18 cellular contexts compared by ENCODE assay signal in the genomic region with DNA sequence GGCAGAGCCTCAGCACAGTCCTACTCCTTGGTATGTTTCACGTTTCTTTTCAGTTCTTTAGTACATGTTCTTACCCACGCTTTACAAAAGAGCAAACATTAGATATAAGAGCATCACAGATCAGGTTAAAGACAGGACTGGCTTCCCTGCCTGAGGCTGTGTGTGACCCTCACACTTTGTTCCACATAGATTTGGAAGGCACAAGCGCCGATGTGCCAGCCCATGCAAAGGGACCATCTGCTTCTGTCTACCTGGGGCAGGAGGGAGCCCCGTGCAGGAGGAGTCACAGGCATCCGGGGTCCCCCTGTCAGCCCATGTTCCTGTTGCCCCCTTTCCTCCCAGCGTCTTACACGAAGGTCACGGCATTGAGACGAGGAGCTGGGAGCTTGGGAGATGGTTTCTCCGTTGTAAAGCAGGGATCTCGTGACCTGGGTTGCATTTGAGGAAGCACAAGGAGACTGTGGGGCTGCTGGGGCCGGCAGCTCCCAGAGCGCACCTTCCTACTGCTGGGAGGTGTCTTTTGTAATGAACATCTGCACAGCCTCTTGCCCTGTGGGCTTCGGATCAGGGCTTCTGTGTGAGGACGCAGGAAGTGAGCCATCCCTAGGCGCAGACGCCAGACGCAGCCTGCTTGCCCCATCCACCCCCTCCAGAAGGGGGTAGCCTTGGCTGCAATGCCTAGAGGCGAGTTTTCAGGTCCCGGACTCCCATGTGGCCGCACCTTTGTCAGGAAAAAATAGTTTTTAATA.
A peak's percentile ranks its signal among the peaks of the same experiment; 100 is the strongest.
DNase-seq lines count a peak whose midpoint lies in the region; ATAC-seq and TF ChIP-seq lines count a peak whose summit lies in the region.
"Had no signal": no experiment of that assay in that cellular context is flagged by ENCODE, and none has a peak within 500 bp of the region (broad histone marks: within the 10 kb centered on the region; RNA-seq: fewer than 3 reads in every experiment).

No MANE protein-coding gene starts in this region.

- no peak overlapping the region for H3K4me2 ChIP-seq in Karpas-422 (ENCODE audit: low read depth, low read length, poor library complexity, severe bottlenecking)

- no peaks in the 10 kb centered on the region for H3K9me2 ChIP-seq in Karpas-422 (replicated peaks; ENCODE audit: insufficient read depth, low read length)

- intact Hi-C loops in cardiac septum (cut with DNase I) (loop anchor here (2.0 kb wide), 1 partner anchor 125 kb away; no protein-coding TSS in a partner anchor), left ventricle myocardium inferior (cut with micrococcal nuclease) (loop anchor here (5.0 kb wide), 1 partner anchor 125 kb away; no protein-coding TSS in a partner anchor), adrenal gland (cut with DNase I) (loop anchor here (5.0 kb wide), 1 partner anchor 125 kb away; no protein-coding TSS in a partner anchor), body of pancreas (cut with DNase I) (loop anchor here (10.0 kb wide), 1 partner anchor 123 kb away; no protein-coding TSS in a partner anchor), left lung (cut with DNase I) (loop anchor here in 1 of 2 donors (10.0 kb wide), 1 partner anchor 123 kb away; no protein-coding TSS in a partner anchor)

- H3K27ac ChIP-seq in left ventricle myocardium inferior (replicated peaks) (no peak overlapping the region), Karpas-422 (ENCODE audit: low read length) (peak overlapping the region; percentile 55; the same call in 1 of the 2 replicates), adrenal gland (peak overlapping the region in 3 of 5 donors; percentile 11 to 58 (median 12)), body of pancreas (no peak overlapping the region), left lung (no peak overlapping the region)
- H3K27ac ChIP-seq: 22Rv1, C4-2B, GM23248 had no signal

- no peak overlapping the region for H3K4me3 ChIP-seq in left ventricle myocardium inferior
- no peak overlapping the region for H3K4me3 ChIP-seq in Karpas-422 (ENCODE audit: low read length)
- H3K4me3 ChIP-seq in adrenal gland, result no peak overlapping the region
- no peak overlapping the region for H3K4me3 ChIP-seq in body of pancreas
- no peak overlapping the region for H3K4me3 ChIP-seq in left lung
- H3K4me3 ChIP-seq: A549, GM12878, GM23248 had no signal

- no peak overlapping the region for H3K9ac ChIP-seq in Karpas-422 (ENCODE audit: low read length)
- H3K9ac ChIP-seq: GM23248 had no signal

- no peaks in the 10 kb centered on the region for H3K9me3 ChIP-seq in left ventricle myocardium inferior (replicated peaks)
- H3K9me3 ChIP-seq in Karpas-422 (ENCODE audit: low read length), result no peaks in the 10 kb centered on the region
- no peaks in the 10 kb centered on the region for H3K9me3 ChIP-seq in adrenal gland (replicated peaks in 1 of 3)
- H3K9me3 ChIP-seq in body of pancreas, result no peaks in the 10 kb centered on the region
- no peaks in the 10 kb centered on the region for H3K9me3 ChIP-seq in left lung
- H3K9me3 ChIP-seq: A549, Caco-2 had no signal

- peaks cover 4% of the 10 kb centered on the region for H3K27me3 ChIP-seq in left ventricle myocardium inferior (ENCODE audit: low read depth)
- H3K27me3 ChIP-seq in Karpas-422 (ENCODE audit: low read length), result no peaks in the 10 kb centered on the region
- H3K27me3 ChIP-seq in adrenal gland, result no peaks in the 10 kb centered on the region
- no peaks in the 10 kb centered on the region for H3K27me3 ChIP-seq in body of pancreas
- peaks cover 0 to 19% of the 10 kb centered on the region in 2 donors for H3K27me3 ChIP-seq in left lung

- WGBS in adrenal gland, 4 donors, result 63 to 71% (median 68%) methylated on average over 9 to 22 of the region's 22 CpGs
- WGBS in body of pancreas, 2 donors, result 73 to 81% methylated on average over 11 to 22 of the region's 22 CpGs

- TF ChIP-seq POLR2A in adrenal gland (IDR thresholded peaks at IDR 0.05), result no peak
- no peak for TF ChIP-seq POLR2A in body of pancreas (IDR thresholded peaks at IDR 0.05)

- H2AFZ ChIP-seq in Karpas-422 (ENCODE audit: low read length), result no peak overlapping the region
- H2AFZ ChIP-seq: GM23248 had no signal

- H3K36me3 ChIP-seq in left ventricle myocardium inferior, result no peaks in the 10 kb centered on the region
- H3K36me3 ChIP-seq in Karpas-422 (ENCODE audit: insufficient read depth, low read length), result peaks cover 15% of the 10 kb centered on the region
- no peaks in the 10 kb centered on the region for H3K36me3 ChIP-seq in adrenal gland (replicated peaks in 1 of 2)
- H3K36me3 ChIP-seq in body of pancreas (replicated peaks in 1 of 2; ENCODE audit: insufficient read depth in 1 of 2, low read depth in 2 of 2), result no peaks in the 10 kb centered on the region
- H3K36me3 ChIP-seq in left lung, result no peaks in the 10 kb centered on the region

- ATAC-seq in body of pancreas, result no peak
- no peak for ATAC-seq in left lung
- ATAC-seq: A549, GM12878, HepG2 had no signal

- peaks cover 22% of the 10 kb centered on the region; the same call in 1 of the 2 replicates for H3K79me2 ChIP-seq in Karpas-422 (ENCODE audit: low read length)

- DNase-seq in cardiac septum (ENCODE audit: low spot score) (peak; percentile 51), left ventricle myocardium inferior (no peak), Karpas-422 (no peak), adrenal gland (no peak), NCI-H748 treated with DMSO at 0.1 percent for 48 hours (lab: John Stamatoyannopoulos, UW) (no peak), body of pancreas (no peak), left lung (no peak)
- DNase-seq: AML-193; Caco-2; CD4-positive, alpha-beta T cell; GM23248; HCEC 1CT; KBM-7 had no signal

- TF ChIP-seq CTCF in left ventricle myocardium inferior (IDR thresholded peaks at IDR 0.05; ENCODE audit: borderline replicate concordance) (no peak), adrenal gland (IDR thresholded peaks at IDR 0.05) (no peak), body of pancreas (IDR thresholded peaks at IDR 0.05) (no peak), left lung (IDR thresholded peaks at IDR 0.05) (no peak)

- no peaks in the 10 kb centered on the region for H4K20me1 ChIP-seq in Karpas-422 (ENCODE audit: insufficient read depth, low read depth, low read length)

- peaks cover 12% of the 10 kb centered on the region for H3K4me1 ChIP-seq in left ventricle myocardium inferior
- peaks cover 50% of the 10 kb centered on the region for H3K4me1 ChIP-seq in Karpas-422 (ENCODE audit: low read length)
- H3K4me1 ChIP-seq in adrenal gland (replicated peaks in 1 of 2), result peaks cover 0 to 34% of the 10 kb centered on the region in 2 donors
- peaks cover 27% of the 10 kb centered on the region for H3K4me1 ChIP-seq in body of pancreas
- peaks cover 0 to 5% of the 10 kb centered on the region in 2 donors for H3K4me1 ChIP-seq in left lung

Comparison
In these comparisons a context has a peak if more than half of its experiments do, and no peak if none do; other contexts are left out.
1. H3K27ac ChIP-seq: peak in Karpas-422 (single experiment) and adrenal gland (3 of 5); none in left ventricle myocardium inferior (single experiment), body of pancreas (0 of 4) and left lung (0 of 2).